ENCODE assay signal across 17 cellular contexts in genomic region chr21:45829566-45830147, GRCh38.
"Had no signal": no experiment of that assay in that cellular context is flagged by ENCODE, and none has a peak within 500 bp of the region (broad histone marks: within the 10 kb centered on the region; RNA-seq: fewer than 3 reads in every experiment).

No MANE protein-coding gene starts in this region.

- H3K4me1 ChIP-seq: adrenal gland, uterus had no signal

- H3K36me3 ChIP-seq: adrenal gland, gastroesophageal sphincter, left ventricle myocardium inferior, ovary, uterus had no signal

- ATAC-seq: effector memory CD8-positive, alpha-beta T cell; gastroesophageal sphincter; stimulated activated naive CD8-positive, alpha-beta T cell treated with anti-CD3 and anti-CD28 coated beads, Interleukin-15, amount 100 ng/mL, for 72 hours had no signal

- H3K27me3 Mint-ChIP-seq: activated CD4-positive, alpha-beta memory T cell treated with anti-CD3 and anti-CD28 coated beads, Interleukin-2, amount 10 ng/mL, durations not matched to agents 7 days and 5 days had no signal

- H3K4me3 ChIP-seq: adrenal gland, gastroesophageal sphincter, left ventricle myocardium inferior, ovary, uterus had no signal

- H3K9me3 Mint-ChIP-seq: effector memory CD8-positive, alpha-beta T cell; nephron progenitor cell had no signal

- H3K9me3 ChIP-seq: adrenal gland, gastroesophageal sphincter, left ventricle myocardium inferior, ovary, uterus had no signal

- H3K27ac ChIP-seq: epithelial cell of prostate, gastroesophageal sphincter, left ventricle myocardium inferior, ovary had no signal

- H3K27me3 ChIP-seq: adrenal gland, gastroesophageal sphincter, ovary, uterus had no signal

- H3K4me3 Mint-ChIP-seq: activated CD4-positive, alpha-beta memory T cell treated with anti-CD3 and anti-CD28 coated beads, Interleukin-2, amount 10 ng/mL, durations not matched to agents 7 days and 5 days; effector memory CD8-positive, alpha-beta T cell; nephron progenitor cell; stimulated activated naive CD8-positive, alpha-beta T cell treated with anti-CD3 and anti-CD28 coated beads, Interleukin-15, amount 100 ng/mL, for 72 hours had no signal

- DNase-seq: activated CD4-positive, alpha-beta memory T cell treated with anti-CD3 and anti-CD28 coated beads, Interleukin-2, amount 10 ng/mL, durations not matched to agents 7 days and 5 days; activated CD4-positive, alpha-beta T cell treated with anti-CD3 and anti-CD28 coated beads for 1 hour; activated naive CD4-positive, alpha-beta T cell treated with anti-CD3 and anti-CD28 coated beads, Interleukin-2, amount 50 U/mL, for 16 hours; central memory CD4-positive, alpha-beta T cell; cortex of kidney; effector memory CD8-positive, alpha-beta T cell; left ventricle myocardium inferior; mesendoderm; nephron progenitor cell; ovary; stimulated activated CD4-positive, alpha-beta T cell treated with anti-CD3 and anti-CD28 coated beads, Interleukin-2, amount 100 ng/mL, for 48 hours; stimulated activated naive CD8-positive, alpha-beta T cell treated with anti-CD3 and anti-CD28 coated beads, Interleukin-15, amount 100 ng/mL, for 72 hours; uterus had no signal

- H3K27ac Mint-ChIP-seq: activated CD4-positive, alpha-beta memory T cell treated with anti-CD3 and anti-CD28 coated beads, Interleukin-2, amount 10 ng/mL, durations not matched to agents 7 days and 5 days; activated T-helper 2 cell treated with anti-CD3 and anti-CD28 coated beads, Interferon-gamma antibody, Interleukin-2, Interleukin-4, amounts not matched to agents 10 μg/mL and 5 μg/mL and 100 μg/mL, durations not matched to agents 14 hours and 24 hours and 36 hours; effector memory CD8-positive, alpha-beta T cell; nephron progenitor cell; stimulated activated naive CD8-positive, alpha-beta T cell treated with anti-CD3 and anti-CD28 coated beads, Interleukin-15, amount 100 ng/mL, for 72 hours had no signal
